In genomic region chr11:33227578-33228261, GRCh38 we compare ENCODE assay signal across 15 cellular contexts. TPM values are rescaled to one million over a fixed set of nuclear protein-coding genes. Genes with fewer than 3 reads are reported as not detected.
DNase-seq lines count a peak whose midpoint lies in the region; ATAC-seq, FAIRE-seq and TF ChIP-seq lines count a peak whose summit lies in the region.
"Had no signal": no experiment of that assay in that cellular context is flagged by ENCODE, and none has a peak within 500 bp of the region (broad histone marks: within the 10 kb centered on the region; RNA-seq: fewer than 3 reads in every experiment).

No MANE protein-coding gene starts in this region.

- TF ChIP-seq POLR2A in H54 (IDR thresholded peaks at IDR 0.05; ENCODE audit: low read depth, low read length) (no peak), stomach (IDR thresholded peaks at IDR 0.05) (no peak)

- H3K4me1 ChIP-seq in RWPE2 (ENCODE audit: insufficient read depth, poor library complexity, severe bottlenecking) (peaks cover 11% of the 10 kb centered on the region), stomach (peaks cover 0 to 6% (median 0%) of the 10 kb centered on the region in 4 donors)
- H3K4me1 ChIP-seq: neural progenitor cell had no signal

- H3K27ac ChIP-seq in RWPE2 (ENCODE audit: poor library complexity, severe bottlenecking) (peak overlapping the region; percentile 17), stomach (peak overlapping the region in 3 of 5 donors; percentile 25 to 44 (median 43))
- H3K27ac ChIP-seq: cardiac muscle cell, neural progenitor cell had no signal

- H3K4me3 ChIP-seq in RWPE2 (ENCODE audit: severe bottlenecking) (no peak overlapping the region), stomach (no peak overlapping the region)
- H3K4me3 ChIP-seq: cardiac muscle cell, neural progenitor cell had no signal

- 57 to 75% (median 66%) methylated on average over 2 of the region's 2 CpGs for WGBS in stomach, 5 donors

- no peak for DNase-seq in H54 (ENCODE audit: insufficient read length, low spot score)
- no peak for DNase-seq in RWPE2 (ENCODE audit: low spot score)
- peak; percentile 41 for DNase-seq in fibroblast of the conjunctiva (ENCODE audit: low read depth)
- DNase-seq in stomach, result no peak
- DNase-seq in cerebellar cortex (ENCODE audit: low spot score), result no peak
- no peak for DNase-seq in D721Med (ENCODE audit: insufficient read length, low spot score)
- DNase-seq: CD8-positive, alpha-beta T cell; NCI-H1048; NCI-H748 treated with DMSO at 0.1 percent for 48 hours; stimulated activated CD4-positive, alpha-beta T cell treated with anti-CD3 and anti-CD28 coated beads, Interleukin-15, amount 100 ng/mL, for 24 hours had no signal

- H3K27me3 ChIP-seq in RWPE2 (ENCODE audit: insufficient read depth, poor library complexity, severe bottlenecking) (no peaks in the 10 kb centered on the region), stomach (no peaks in the 10 kb centered on the region)
- H3K27me3 ChIP-seq: cardiac muscle cell, neural progenitor cell had no signal

- intact Hi-C loops in stomach (cut with DNase I; ENCODE audit: low total_unique reads), result no loop called here

- no peaks in the 10 kb centered on the region for H3K9me3 ChIP-seq in RWPE2 (ENCODE audit: severe bottlenecking)
- no peaks in the 10 kb centered on the region for H3K9me3 ChIP-seq in stomach

- no peak for TF ChIP-seq EP300 in stomach (IDR thresholded peaks at IDR 0.05)

- no peaks in the 10 kb centered on the region for H3K36me3 ChIP-seq in RWPE2 (ENCODE audit: low read depth)
- H3K36me3 ChIP-seq in stomach, result no peaks in the 10 kb centered on the region
- H3K36me3 ChIP-seq: cardiac muscle cell, neural progenitor cell had no signal

- ATAC-seq in RWPE2 (ENCODE audit: low read depth), result peak; percentile 36; the same call in 1 of the 3 replicates
- no peak for ATAC-seq in HG03095 (IDR thresholded peaks at IDR 0.05; ENCODE audit: unreplicated experiment)
- no peak for ATAC-seq in GM18520 (IDR thresholded peaks at IDR 0.05; ENCODE audit: unreplicated experiment)
- ATAC-seq: CD8-positive, alpha-beta T cell; SK-N-SH treated with all-trans-retinoic acid at 6 μM for 48 hours had no signal

- no peak for TF ChIP-seq CTCF in RWPE2 (IDR thresholded peaks at IDR 0.05; ENCODE audit: poor library complexity, severe bottlenecking)
- no peak for TF ChIP-seq CTCF in stomach (IDR thresholded peaks at IDR 0.05)
- TF ChIP-seq CTCF in D721Med (IDR thresholded peaks at IDR 0.05; ENCODE audit: insufficient read depth, missing control alignments), result no peak

- FAIRE-seq in H54 (lab: Jason Lieb, UNC) (peak; percentile 57), D721Med (lab: Jason Lieb, UNC) (no peak)

RNA-seq across cellular contexts. Expression of gene HIPK3, which starts 29.5 kb away (rescaled TPM):
- total RNA-seq in stomach, result 100 to 1,000 TPM in 3 of 5 donors, 10 to 100 TPM in 2; 41.4 to 222 (median 113) TPM
- 10 to 100 TPM; 10.6 to 19.1 (median 18.4) TPM for polyA plus RNA-seq in stomach
